ENCODE assay signal across 27 cellular contexts in genomic region chr2:30203156-30203555, GRCh38.
"Had no signal": no experiment of that assay in that cellular context is flagged by ENCODE, and none has a peak within 500 bp of the region (broad histone marks: within the 10 kb centered on the region; RNA-seq: fewer than 3 reads in every experiment).

No MANE protein-coding gene starts in this region.

- ATAC-seq: activated CD4-positive, CD25-positive, alpha-beta regulatory T cell treated with anti-CD3 and anti-CD28 coated beads, Interleukin-2, amount 50 U/mL, for 24 hours; activated CD8-positive, alpha-beta T cell treated with anti-CD3 and anti-CD28 coated beads for 36 hours; activated naive CD8-positive, alpha-beta T cell treated with anti-CD3 and anti-CD28 coated beads, Interleukin-2, amount 50 U/mL, for 24 hours; activated T-cell treated with anti-CD3 and anti-CD28 coated beads, Interleukin-2, amount 50 U/mL, for 4 hours; activated T-helper 17 cell treated with anti-CD3 and anti-CD28 coated beads, Interleukin-2, amount 50 U/mL, for 72 hours; body of pancreas; effector memory CD8-positive, alpha-beta T cell; heart left ventricle had no signal

- DNase-seq: activated B cell treated with CpG ODN at 0.5 μM for 24 hours; activated CD4-positive, alpha-beta T cell treated with anti-CD3 and anti-CD28 coated beads for 48 hours; activated CD4-positive, alpha-beta T cell treated with anti-CD3 and anti-CD28 coated beads, Interleukin-2, amount 50 U/mL, for 1 hour; activated CD4-positive, alpha-beta T cell treated with anti-CD3 and anti-CD28 coated beads, Interleukin-2, amount 50 U/mL, for 48 hours; activated CD8-positive, alpha-beta memory T cell treated with anti-CD3 and anti-CD28 coated beads for 24 hours; activated CD8-positive, alpha-beta T cell treated with anti-CD3 and anti-CD28 coated beads for 36 hours; activated effector memory CD4-positive, alpha-beta T cell treated with anti-CD3 and anti-CD28 coated beads, Interleukin-2, amount 50 U/mL, for 16 hours; activated naive CD4-positive, alpha-beta T cell treated with anti-CD3 and anti-CD28 coated beads for 36 hours; activated naive CD8-positive, alpha-beta T cell treated with anti-CD3 and anti-CD28 coated beads for 36 hours; activated naive CD8-positive, alpha-beta T cell treated with anti-CD3 and anti-CD28 coated beads, Interleukin-2, amount 50 U/mL, for 24 hours; activated T-cell treated with anti-CD3 and anti-CD28 coated beads, Interleukin-2, amount 50 U/mL, for 4 hours; adrenal gland; aorta; body of pancreas; cortex of kidney; dermis blood vessel endothelial cell; effector CD4-positive, alpha-beta T cell; effector memory CD8-positive, alpha-beta T cell; erythroblast; esophagus squamous epithelium; foreskin melanocyte; glutamatergic neuron; T-helper 2 cell; WERI-Rb-1 had no signal

- H3K9me3 ChIP-seq: adrenal gland, body of pancreas, esophagus squamous epithelium, heart left ventricle had no signal

- H3K36me3 ChIP-seq: adrenal gland, esophagus squamous epithelium, heart left ventricle, WERI-Rb-1 had no signal

- H3K4me1 ChIP-seq: adrenal gland had no signal

- H3K27ac ChIP-seq: adrenal gland, body of pancreas, esophagus squamous epithelium, WERI-Rb-1 had no signal

- H3K4me3 ChIP-seq: adrenal gland, body of pancreas, esophagus squamous epithelium, heart left ventricle had no signal

- H3K27me3 ChIP-seq: adrenal gland, body of pancreas, heart left ventricle had no signal
